ENCODE assay signal across 25 cellular contexts in the genomic region with DNA sequence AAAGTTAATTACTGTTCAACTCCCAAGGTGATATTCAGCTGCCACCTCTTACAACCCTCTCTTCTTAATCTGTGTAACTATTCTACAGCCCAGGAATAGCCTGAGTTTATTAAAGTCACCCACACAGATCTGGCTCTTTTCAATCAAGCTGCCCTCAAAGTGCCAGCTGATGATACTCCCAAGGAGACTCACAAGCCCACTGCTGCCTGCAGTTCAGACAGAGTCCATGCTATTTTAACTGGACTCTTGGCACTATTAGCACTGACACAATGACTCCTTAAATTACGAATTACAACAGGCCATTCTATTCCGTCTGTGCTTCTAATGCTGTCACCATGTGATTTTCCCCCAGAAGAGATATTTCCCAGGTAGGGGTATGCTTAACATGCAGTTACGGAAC. TPM values are rescaled to one million over a fixed set of nuclear protein-coding genes. Genes with fewer than 3 reads are reported as not detected.
DNase-seq lines count a peak whose midpoint lies in the region; ATAC-seq lines count a peak whose summit lies in the region.
"Had no signal": no experiment of that assay in that cellular context is flagged by ENCODE, and none has a peak within 500 bp of the region (broad histone marks: within the 10 kb centered on the region; RNA-seq: fewer than 3 reads in every experiment).

No MANE protein-coding gene starts in this region.

- H3K9me3 Mint-ChIP-seq in effector memory CD8-positive, alpha-beta T cell, result no peaks in the 10 kb centered on the region
- no peaks in the 10 kb centered on the region for H3K9me3 Mint-ChIP-seq in stimulated activated naive B cell treated with anti-CD40 and anti-IgM and Interleukin-4, amounts not matched to agents 10 μg/mL and 1 μg/mL and 100 μg/mL, for 72 hours
- H3K9me3 Mint-ChIP-seq: activated CD4-positive, alpha-beta memory T cell treated with anti-CD3 and anti-CD28 coated beads, Interleukin-2, amount 10 ng/mL, durations not matched to agents 7 days and 5 days; mesothelial cell of epicardium; naive thymus-derived CD8-positive, alpha-beta T cell had no signal

- DNase-seq in T-helper 17 cell (no peak), medulla oblongata (ENCODE audit: extremely low spot score) (peak; percentile 39), cerebellum (ENCODE audit: low spot score) (no peak)
- no peak for DNase-seq in effector memory CD8-positive, alpha-beta T cell
- DNase-seq in stimulated activated naive B cell treated with anti-CD40 and anti-IgM and Interleukin-4, amounts not matched to agents 10 μg/mL and 1 μg/mL and 100 μg/mL, for 72 hours, result no peak
- DNase-seq: activated CD4-positive, alpha-beta memory T cell treated with anti-CD3 and anti-CD28 coated beads, Interleukin-2, amount 10 ng/mL, durations not matched to agents 7 days and 5 days; activated effector memory CD4-positive, alpha-beta T cell treated with anti-CD3 and anti-CD28 coated beads, Interleukin-2, amount 50 U/mL, for 16 hours; activated T-cell treated with anti-CD3 and anti-CD28 coated beads for 4 hours; C1 segment of cervical spinal cord; effector CD8-positive, alpha-beta T cell; erythroblast; GM23248; left colon; naive thymus-derived CD8-positive, alpha-beta T cell; NCI-H1436; NCI-H2081 treated with DMSO at 0.1 percent for 48 hours; NCI-H345; occipital lobe; RPMI8226; stimulated activated CD4-positive, alpha-beta T cell treated with anti-CD3 and anti-CD28 coated beads, Interleukin-2, amount 100 ng/mL, for 24 hours; T-helper 1 cell had no signal

- ATAC-seq in T-helper 17 cell (no peak), GM19463 (IDR thresholded peaks at IDR 0.05; ENCODE audit: unreplicated experiment) (no peak), HG03045 (IDR thresholded peaks at IDR 0.05; ENCODE audit: unreplicated experiment) (no peak)
- no peak for ATAC-seq in effector memory CD8-positive, alpha-beta T cell (replicated peaks)
- ATAC-seq in stimulated activated naive B cell treated with anti-CD40 and anti-IgM and Interleukin-4, amounts not matched to agents 10 μg/mL and 1 μg/mL and 100 μg/mL, for 72 hours (replicated peaks), result no peak
- ATAC-seq: naive thymus-derived CD8-positive, alpha-beta T cell had no signal

- no peak overlapping the region for H3K4me3 Mint-ChIP-seq in T-helper 17 cell
- H3K4me3 Mint-ChIP-seq in effector memory CD8-positive, alpha-beta T cell, result no peak overlapping the region
- H3K4me3 Mint-ChIP-seq in stimulated activated naive B cell treated with anti-CD40 and anti-IgM and Interleukin-4, amounts not matched to agents 10 μg/mL and 1 μg/mL and 100 μg/mL, for 72 hours, result no peak overlapping the region
- H3K4me3 Mint-ChIP-seq: activated CD4-positive, alpha-beta memory T cell treated with anti-CD3 and anti-CD28 coated beads, Interleukin-2, amount 10 ng/mL, durations not matched to agents 7 days and 5 days; mesothelial cell of epicardium; naive thymus-derived CD8-positive, alpha-beta T cell had no signal

- no peaks in the 10 kb centered on the region for H3K27me3 Mint-ChIP-seq in T-helper 17 cell
- no peaks in the 10 kb centered on the region for H3K27me3 Mint-ChIP-seq in effector memory CD8-positive, alpha-beta T cell
- H3K27me3 Mint-ChIP-seq in stimulated activated naive B cell treated with anti-CD40 and anti-IgM and Interleukin-4, amounts not matched to agents 10 μg/mL and 1 μg/mL and 100 μg/mL, for 72 hours, result no peaks in the 10 kb centered on the region
- H3K27me3 Mint-ChIP-seq: activated CD4-positive, alpha-beta memory T cell treated with anti-CD3 and anti-CD28 coated beads, Interleukin-2, amount 10 ng/mL, durations not matched to agents 7 days and 5 days; naive thymus-derived CD8-positive, alpha-beta T cell had no signal

- H3K4me1 Mint-ChIP-seq in T-helper 17 cell, result peaks cover 14% of the 10 kb centered on the region
- peaks cover 12 to 36% of the 10 kb centered on the region in 2 donors for H3K4me1 Mint-ChIP-seq in effector memory CD8-positive, alpha-beta T cell (ENCODE audit: low read depth in 2 of 2)
- peaks cover 12 to 29% of the 10 kb centered on the region in 2 donors for H3K4me1 Mint-ChIP-seq in stimulated activated naive B cell treated with anti-CD40 and anti-IgM and Interleukin-4, amounts not matched to agents 10 μg/mL and 1 μg/mL and 100 μg/mL, for 72 hours

- H3K9me3 ChIP-seq in T-helper 17 cell (ENCODE audit: control insufficient read depth, low read length, poor library complexity, severe bottlenecking), result no peaks in the 10 kb centered on the region
- H3K9me3 ChIP-seq: suprapubic skin had no signal

- peaks cover 10% of the 10 kb centered on the region for H3K36me3 Mint-ChIP-seq in T-helper 17 cell (ENCODE audit: low read depth)
- peaks cover 61% of the 10 kb centered on the region for H3K36me3 Mint-ChIP-seq in effector memory CD8-positive, alpha-beta T cell (ENCODE audit: insufficient read depth)
- peaks cover 33 to 63% of the 10 kb centered on the region in 2 donors for H3K36me3 Mint-ChIP-seq in stimulated activated naive B cell treated with anti-CD40 and anti-IgM and Interleukin-4, amounts not matched to agents 10 μg/mL and 1 μg/mL and 100 μg/mL, for 72 hours

- peak overlapping the region; percentile 29 for H3K27ac Mint-ChIP-seq in T-helper 17 cell
- peak overlapping the region; percentile 20 to 54 for H3K27ac Mint-ChIP-seq in effector memory CD8-positive, alpha-beta T cell
- peak overlapping the region; percentile 59 for H3K27ac Mint-ChIP-seq in stimulated activated naive B cell treated with anti-CD40 and anti-IgM and Interleukin-4, amounts not matched to agents 10 μg/mL and 1 μg/mL and 100 μg/mL, for 72 hours
- H3K27ac Mint-ChIP-seq: activated CD4-positive, alpha-beta memory T cell treated with anti-CD3 and anti-CD28 coated beads, Interleukin-2, amount 10 ng/mL, durations not matched to agents 7 days and 5 days; mesothelial cell of epicardium; naive thymus-derived CD8-positive, alpha-beta T cell had no signal

RNA-seq across cellular contexts. Expression of a gene that starts 26.3 kb away (rescaled TPM):
- total RNA-seq in T-helper 17 cell, result 10 to 100 TPM; 38.1 to 46.5 TPM
- 49.7 TPM for total RNA-seq in cerebellum

RNA-seq across cellular contexts. Expression of a gene that starts 34.6 kb away (rescaled TPM):
- total RNA-seq in T-helper 17 cell, result 10 to 100 TPM; 39.9 to 43.0 TPM
- 32.0 TPM for total RNA-seq in cerebellum
